13 cellular contexts compared by ENCODE assay signal in genomic region chr20:62741191-62741676, GRCh38. TPM values are rescaled to one million over a fixed set of nuclear protein-coding genes. Genes with fewer than 3 reads are reported as not detected.
DNase-seq lines count a peak whose midpoint lies in the region; ATAC-seq, FAIRE-seq and TF ChIP-seq lines count a peak whose summit lies in the region.
"Had no signal": no experiment of that assay in that cellular context is flagged by ENCODE, and none has a peak within 500 bp of the region (broad histone marks: within the 10 kb centered on the region; RNA-seq: fewer than 3 reads in every experiment).

No MANE protein-coding gene starts in this region.

- H3K27ac ChIP-seq in ACC112 (ENCODE audit: low read depth, low read length) (0 out of 2 replicates have a peak overlapping the region, but pooled peaks have one; percentile 56), HL-60 (replicated peaks) (peak overlapping the region; percentile 86), kidney (ENCODE audit: low read depth in 2 of 2, low read length in 2 of 2) (no peak overlapping the region)
- H3K27ac ChIP-seq: foreskin keratinocyte had no signal

- H3K36me3 Mint-ChIP-seq in activated T-helper 17 cell treated with anti-CD3 and anti-CD28 coated beads, Interleukin-2, amount 50 U/mL, for 72 hours (ENCODE audit: low read depth): no peaks in the 10 kb centered on the region
- H3K36me3 Mint-ChIP-seq: activated naive CD4-positive, alpha-beta T cell treated with anti-CD3 and anti-CD28 coated beads, Interleukin-2, amount 50 U/mL, for 24 hours; naive B cell had no signal

- H3K4me1 ChIP-seq in ACC112 (ENCODE audit: control insufficient read depth, insufficient read depth, low read length, unreplicated experiment) (peaks cover 22% of the 10 kb centered on the region), kidney (ENCODE audit: control insufficient read depth in 1 of 2, insufficient read depth in 1 of 2, low read depth in 1 of 2, low read length in 2 of 2) (no peaks in the 10 kb centered on the region)

- H3K27me3 ChIP-seq in ACC112 (ENCODE audit: insufficient read depth, low read length) (no peaks in the 10 kb centered on the region), HL-60 (ENCODE audit: insufficient read depth, poor library complexity, severe bottlenecking) (no peaks in the 10 kb centered on the region)
- H3K27me3 ChIP-seq: foreskin keratinocyte had no signal

- H3K79me2 ChIP-seq in ACC112 (ENCODE audit: control insufficient read depth, insufficient read depth, low read length, unreplicated experiment): no peaks in the 10 kb centered on the region

- H3K9me3 Mint-ChIP-seq in activated T-helper 17 cell treated with anti-CD3 and anti-CD28 coated beads, Interleukin-2, amount 50 U/mL, for 72 hours: no peaks in the 10 kb centered on the region
- H3K9me3 Mint-ChIP-seq: activated naive CD4-positive, alpha-beta T cell treated with anti-CD3 and anti-CD28 coated beads, Interleukin-2, amount 50 U/mL, for 24 hours; naive B cell had no signal

- peak overlapping the region; percentile 49; the same call in 1 of the 2 replicates for H3K4me3 ChIP-seq in ACC112 (ENCODE audit: low read depth, low read length)
- H3K4me3 ChIP-seq in HL-60 (replicated peaks; ENCODE audit: insufficient read depth, low read length): no peak overlapping the region
- no peak overlapping the region for H3K4me3 ChIP-seq in kidney (ENCODE audit: low read length in 2 of 2)

- H3K4me3 Mint-ChIP-seq in activated T-helper 17 cell treated with anti-CD3 and anti-CD28 coated beads, Interleukin-2, amount 50 U/mL, for 72 hours: peak overlapping the region; percentile 4

- H3K27me3 Mint-ChIP-seq in activated T-helper 17 cell treated with anti-CD3 and anti-CD28 coated beads, Interleukin-2, amount 50 U/mL, for 72 hours: peaks cover 5% of the 10 kb centered on the region
- H3K27me3 Mint-ChIP-seq: activated naive CD4-positive, alpha-beta T cell treated with anti-CD3 and anti-CD28 coated beads, Interleukin-2, amount 50 U/mL, for 24 hours had no signal

- H3K27ac Mint-ChIP-seq in activated T-helper 17 cell treated with anti-CD3 and anti-CD28 coated beads, Interleukin-2, amount 50 U/mL, for 72 hours: no peak overlapping the region
- H3K27ac Mint-ChIP-seq: activated naive CD4-positive, alpha-beta T cell treated with anti-CD3 and anti-CD28 coated beads, Interleukin-2, amount 50 U/mL, for 24 hours had no signal

- DNase-seq in HL-60 (ENCODE audit: low read depth in 1 of 2, low spot score in 1 of 2): no peak
- peak; percentile 65 for DNase-seq in kidney
- DNase-seq in NOMO-1 (lab: John Stamatoyannopoulos, UW; ENCODE audit: unreplicated experiment in 2 of 2): no peak
- no peak for DNase-seq in frontal cortex (ENCODE audit: low spot score in 2 of 2)
- DNase-seq in NCI-H146 (lab: John Stamatoyannopoulos, UW): no peak
- no peak for DNase-seq in RCC 7860 (ENCODE audit: low spot score)
- DNase-seq: naive B cell, NCI-H1105 treated with DMSO at 0.1 percent for 48 hours, SW 1271 had no signal

- no peak for TF ChIP-seq CTCF in HL-60 (IDR thresholded peaks at IDR 0.05; ENCODE audit: insufficient read depth, low read length)
- TF ChIP-seq CTCF in kidney (IDR thresholded peaks at IDR 0.05; ENCODE audit: borderline replicate concordance, extremely low read depth, insufficient read depth): no peak

- no peak for ATAC-seq in activated T-helper 17 cell treated with anti-CD3 and anti-CD28 coated beads, Interleukin-2, amount 50 U/mL, for 72 hours (replicated peaks)

- H3K9ac ChIP-seq in kidney (ENCODE audit: low read length in 2 of 2): no peak overlapping the region

- intact Hi-C loops in kidney (cut with DNase I): no loop called here

- no peak overlapping the region for H2AFZ ChIP-seq in ACC112 (ENCODE audit: low read length, unreplicated experiment)

- H3K4me1 Mint-ChIP-seq in activated T-helper 17 cell treated with anti-CD3 and anti-CD28 coated beads, Interleukin-2, amount 50 U/mL, for 72 hours: peaks cover 19% of the 10 kb centered on the region

- no peak for FAIRE-seq in kidney (lab: Jason Lieb, UNC)
- FAIRE-seq in frontal cortex (lab: Jason Lieb, UNC): no peak
- FAIRE-seq in RCC 7860 (lab: Jason Lieb, UNC): no peak

- H3K9me3 ChIP-seq in kidney (ENCODE audit: control insufficient read depth in 1 of 2, low read length in 2 of 2): no peaks in the 10 kb centered on the region

- H3K36me3 ChIP-seq in ACC112 (ENCODE audit: insufficient read depth, low read length) (no peaks in the 10 kb centered on the region), kidney (ENCODE audit: control insufficient read depth in 1 of 2, insufficient read depth in 2 of 2, low read length in 2 of 2) (no peaks in the 10 kb centered on the region)

RNA-seq across cellular contexts. Expression of gene NTSR1, which starts 32.6 kb away (rescaled TPM):
- not detected for total RNA-seq in activated T-helper 17 cell treated with anti-CD3 and anti-CD28 coated beads, Interleukin-2, amount 50 U/mL, for 72 hours
- total RNA-seq in kidney: 0.09 TPM
- polyA plus RNA-seq in kidney (ENCODE audit: insufficient read depth, low read depth, low replicate concordance): not detected
- total RNA-seq in frontal cortex: 4.9 TPM

RNA-seq across cellular contexts. Expression of gene MRGBP, which starts 55.0 kb away (rescaled TPM):
- total RNA-seq in activated T-helper 17 cell treated with anti-CD3 and anti-CD28 coated beads, Interleukin-2, amount 50 U/mL, for 72 hours: 10 to 100 TPM; 16.0 to 20.5 TPM
- total RNA-seq in kidney (7.6 TPM), frontal cortex (20.0 TPM)
- 9.0 TPM for polyA plus RNA-seq in kidney (ENCODE audit: insufficient read depth, low read depth, low replicate concordance)

Comparison
In these comparisons a context has a peak if more than half of its experiments do, and no peak if none do; other contexts are left out.
1. H3K27ac ChIP-seq: peak in ACC112 (single experiment) and HL-60 (single experiment); none in kidney (0 of 2).